15 cellular contexts compared by ENCODE assay signal in genomic region chr21:44390886-44391285, GRCh38. TPM values are rescaled to one million over a fixed set of nuclear protein-coding genes. Genes with fewer than 3 reads are reported as not detected.
A peak's percentile ranks its signal among the peaks of the same experiment; 100 is the strongest.
DNase-seq lines count a peak whose midpoint lies in the region; ATAC-seq and TF ChIP-seq lines count a peak whose summit lies in the region.
"Had no signal": no experiment of that assay in that cellular context is flagged by ENCODE, and none has a peak within 500 bp of the region (broad histone marks: within the 10 kb centered on the region; RNA-seq: fewer than 3 reads in every experiment).

No MANE protein-coding gene starts in this region.

- H3K4me2 ChIP-seq in neuronal stem cell (ENCODE audit: insufficient read depth, low read length, poor library complexity, severe bottlenecking): no peak overlapping the region
- H3K4me2 ChIP-seq: A549 had no signal

- H3K4me3 ChIP-seq in neuronal stem cell (ENCODE audit: low read length in 2 of 2): no peak overlapping the region
- H3K4me3 ChIP-seq: A549, GM23248 had no signal

- no peak overlapping the region for H3K18ac ChIP-seq in neuronal stem cell (ENCODE audit: low read length)

- H2BK5ac ChIP-seq in neuronal stem cell (ENCODE audit: low read length): no peak overlapping the region

- H3K27ac Mint-ChIP-seq in activated T-cell treated with anti-CD3 and anti-CD28 coated beads, Interleukin-2, amount 50 U/mL, for 24 hours: no peak overlapping the region
- no peak overlapping the region for H3K27ac Mint-ChIP-seq in activated T-cell treated with anti-CD3 and anti-CD28 coated beads, Interleukin-2, amount 50 U/mL, for 72 hours
- H3K27ac Mint-ChIP-seq in Calu3 (ENCODE audit: unreplicated experiment): no peak overlapping the region
- H3K27ac Mint-ChIP-seq: CD8-positive, alpha-beta T cell had no signal

- no peak overlapping the region for H3K4ac ChIP-seq in neuronal stem cell (ENCODE audit: low read length)

- no CpG with 5 or more reads among the region's 8 CpGs for WGBS in neuronal stem cell (ENCODE audit: extremely low coverage in 2 of 2, insufficient read length in 2 of 2, insufficient replicate concordance in 1 of 2), 2 donors

- no peak overlapping the region for H2AFZ ChIP-seq in neuronal stem cell (ENCODE audit: low read length)
- H2AFZ ChIP-seq: GM23248 had no signal

- intact Hi-C loops in Calu3 (cut with micrococcal nuclease; ENCODE audit: unreplicated experiment): no loop called here

- no peak overlapping the region for H3K9ac ChIP-seq in neuronal stem cell (ENCODE audit: low read depth, low read length, poor library complexity)
- H3K9ac ChIP-seq: GM23248 had no signal

- no peak overlapping the region for H3K14ac ChIP-seq in neuronal stem cell (ENCODE audit: low read length)

- BruUV-seq in Calu3 (replicated peaks; lab: Mats Ljungman, UMichigan): no TSS peak

- H3K4me1 ChIP-seq in neuronal stem cell (ENCODE audit: control insufficient read depth in 2 of 2, insufficient read depth in 1 of 2, low read depth in 1 of 2, low read length in 2 of 2): no peaks in the 10 kb centered on the region
- H3K4me1 ChIP-seq: A549 had no signal

- TF ChIP-seq CTCF in Calu3 (IDR thresholded peaks at IDR 0.05; ENCODE audit: unreplicated experiment): no peak

- no peak for ATAC-seq in activated T-cell treated with anti-CD3 and anti-CD28 coated beads, Interleukin-2, amount 50 U/mL, for 72 hours (replicated peaks in 1 of 2)
- ATAC-seq in GM21526 (IDR thresholded peaks at IDR 0.05; ENCODE audit: low FRiP score, unreplicated experiment) (no peak), HG03520 (IDR thresholded peaks at IDR 0.05; ENCODE audit: unreplicated experiment) (no peak)
- ATAC-seq: A549; CD8-positive, alpha-beta T cell had no signal

- peaks cover 6% of the 10 kb centered on the region for H3K9me3 Mint-ChIP-seq in activated T-cell treated with anti-CD3 and anti-CD28 coated beads, Interleukin-2, amount 50 U/mL, for 24 hours
- H3K9me3 Mint-ChIP-seq in activated T-cell treated with anti-CD3 and anti-CD28 coated beads, Interleukin-2, amount 50 U/mL, for 72 hours: no peaks in the 10 kb centered on the region
- H3K9me3 Mint-ChIP-seq in Calu3 (ENCODE audit: low read depth, unreplicated experiment): no peaks in the 10 kb centered on the region

- H2BK120ac ChIP-seq in neuronal stem cell (ENCODE audit: low read depth, low read length): no peak overlapping the region

- no peak overlapping the region for H4K91ac ChIP-seq in neuronal stem cell (ENCODE audit: low read depth, low read length, poor library complexity)

- H2BK12ac ChIP-seq in neuronal stem cell (ENCODE audit: low read length): no peak overlapping the region

- H2BK15ac ChIP-seq in neuronal stem cell (ENCODE audit: low read length): no peak overlapping the region

- peaks cover 55% of the 10 kb centered on the region for H3K36me3 Mint-ChIP-seq in activated T-cell treated with anti-CD3 and anti-CD28 coated beads, Interleukin-2, amount 50 U/mL, for 24 hours (ENCODE audit: low read depth)
- H3K36me3 Mint-ChIP-seq in activated T-cell treated with anti-CD3 and anti-CD28 coated beads, Interleukin-2, amount 50 U/mL, for 72 hours (ENCODE audit: insufficient read depth in 2 of 2): no peaks in the 10 kb centered on the region
- no peaks in the 10 kb centered on the region for H3K36me3 Mint-ChIP-seq in Calu3 (ENCODE audit: insufficient read depth, unreplicated experiment)
- H3K36me3 Mint-ChIP-seq: CD8-positive, alpha-beta T cell had no signal

- H3K4me3 Mint-ChIP-seq in activated T-cell treated with anti-CD3 and anti-CD28 coated beads, Interleukin-2, amount 50 U/mL, for 24 hours: no peak overlapping the region
- H3K4me3 Mint-ChIP-seq in activated T-cell treated with anti-CD3 and anti-CD28 coated beads, Interleukin-2, amount 50 U/mL, for 72 hours: no peak overlapping the region
- no peak overlapping the region for H3K4me3 Mint-ChIP-seq in Calu3 (ENCODE audit: low read depth, unreplicated experiment)
- H3K4me3 Mint-ChIP-seq: CD8-positive, alpha-beta T cell had no signal

- peaks cover 0 to 9% of the 10 kb centered on the region in 2 donors for H3K9me3 ChIP-seq in neuronal stem cell (replicated peaks in 1 of 2; ENCODE audit: control insufficient read depth in 2 of 2, insufficient read depth in 1 of 2, low read depth in 1 of 2, low read length in 2 of 2)

- H4K8ac ChIP-seq in neuronal stem cell (ENCODE audit: low read depth, low read length): no peak overlapping the region

- H3K27me3 Mint-ChIP-seq in activated T-cell treated with anti-CD3 and anti-CD28 coated beads, Interleukin-2, amount 50 U/mL, for 24 hours: no peaks in the 10 kb centered on the region
- H3K27me3 Mint-ChIP-seq in activated T-cell treated with anti-CD3 and anti-CD28 coated beads, Interleukin-2, amount 50 U/mL, for 72 hours (ENCODE audit: low read depth): no peaks in the 10 kb centered on the region
- H3K27me3 Mint-ChIP-seq in Calu3 (ENCODE audit: unreplicated experiment): peaks cover 34% of the 10 kb centered on the region

- no peaks in the 10 kb centered on the region for H3K4me1 Mint-ChIP-seq in activated T-cell treated with anti-CD3 and anti-CD28 coated beads, Interleukin-2, amount 50 U/mL, for 24 hours (ENCODE audit: low read depth)
- no peaks in the 10 kb centered on the region for H3K4me1 Mint-ChIP-seq in activated T-cell treated with anti-CD3 and anti-CD28 coated beads, Interleukin-2, amount 50 U/mL, for 72 hours (ENCODE audit: low read depth)
- H3K4me1 Mint-ChIP-seq in Calu3 (ENCODE audit: low read depth, unreplicated experiment): no peaks in the 10 kb centered on the region

- no peaks in the 10 kb centered on the region for H3K79me1 ChIP-seq in neuronal stem cell (ENCODE audit: low read depth, low read length)

- no peaks in the 10 kb centered on the region for H3K27me3 ChIP-seq in neuronal stem cell (ENCODE audit: control insufficient read depth in 3 of 3, insufficient read depth in 3 of 3, low read depth in 1 of 3, low read length in 3 of 3)

- peak; percentile 9 for DNase-seq in activated T-cell treated with anti-CD3 and anti-CD28 coated beads, Interleukin-2, amount 50 U/mL, for 24 hours
- DNase-seq in activated T-cell treated with anti-CD3 and anti-CD28 coated beads, Interleukin-2, amount 50 U/mL, for 72 hours: no peak
- DNase-seq in MV-4-11 (lab: John Stamatoyannopoulos, UW): peak; percentile 12
- DNase-seq in neuronal stem cell (ENCODE audit: low spot score): no peak
- DNase-seq in Calu3: no peak
- DNase-seq: COR-L47, DND-41, GDM1, GM23248 had no signal

- CTCF ChIA-PET in Calu3 (lab: Charles Lee): no interaction called here

- no peak overlapping the region for H3K27ac ChIP-seq in neuronal stem cell (replicated peaks; ENCODE audit: low read length)
- H3K27ac ChIP-seq: A549, GM23248 had no signal

- H2AK5ac ChIP-seq in neuronal stem cell (ENCODE audit: low read depth, low read length): peak overlapping the region; percentile 14

- H3K23ac ChIP-seq in neuronal stem cell (ENCODE audit: low read depth, low read length, poor library complexity): peak overlapping the region; percentile 43

- H3K36me3 ChIP-seq in neuronal stem cell (replicated peaks in 1 of 2; ENCODE audit: control insufficient read depth in 2 of 2, insufficient read depth in 2 of 2, low read length in 2 of 2): no peaks in the 10 kb centered on the region

RNA-seq across cellular contexts. Expression of gene TRPM2, which starts 37.5 kb away (rescaled TPM):
- total RNA-seq in activated T-cell treated with anti-CD3 and anti-CD28 coated beads, Interleukin-2, amount 50 U/mL, for 72 hours: 1 to 10 TPM; 2.4 to 3.2 TPM
- polyA plus RNA-seq in neuronal stem cell (2013, experiment 1 of 2): 0.03 TPM
- polyA plus RNA-seq in neuronal stem cell (2013, experiment 2 of 2): 0.03 TPM
- not detected in 2 replicates for total RNA-seq in Calu3 (2022)
- polyA plus RNA-seq: AG04450, BJ, GM23248 had no signal

RNA-seq across cellular contexts. Expression of gene CFAP410, which starts 51.7 kb away (rescaled TPM):
- 10 to 100 TPM; 14.5 to 17.2 TPM for total RNA-seq in activated T-cell treated with anti-CD3 and anti-CD28 coated beads, Interleukin-2, amount 50 U/mL, for 72 hours
- polyA plus RNA-seq in neuronal stem cell (2013, experiment 1 of 2): 13.0 TPM
- polyA plus RNA-seq in neuronal stem cell (2013, experiment 2 of 2): 12.0 TPM
- 7.5 and 8.6 TPM in 2 replicates for total RNA-seq in Calu3 (2022)

Comparison
In these comparisons a context has a peak if more than half of its experiments do, and no peak if none do; other contexts are left out.
1. DNase-seq: peak in activated T-cell treated with anti-CD3 and anti-CD28 coated beads, Interleukin-2, amount 50 U/mL, for 24 hours (single experiment) and MV-4-11 (single experiment); none in activated T-cell treated with anti-CD3 and anti-CD28 coated beads, Interleukin-2, amount 50 U/mL, for 72 hours (0 of 2), neuronal stem cell (single experiment) and Calu3 (single experiment).